Comparison of ENCODE assay signal across 1 cellular context in the genomic region with DNA sequence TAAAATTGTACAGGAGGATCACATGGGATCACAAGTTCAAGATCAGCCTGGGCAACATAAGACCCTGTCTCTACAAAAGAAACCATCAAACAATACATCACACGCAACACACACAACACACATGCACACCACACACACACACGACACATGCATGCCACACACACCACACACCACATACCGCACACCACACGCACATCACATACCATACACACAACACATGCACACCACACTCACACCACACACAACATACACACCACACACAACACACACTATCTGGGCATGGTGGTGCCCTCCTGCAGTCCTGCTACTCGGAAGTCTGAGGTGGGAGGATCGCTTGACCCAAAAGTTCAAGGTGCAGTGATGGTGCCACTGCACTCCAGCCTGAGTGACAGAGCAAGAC.
TF ChIP-seq lines count a peak whose summit lies in the region.

No MANE protein-coding gene starts in this region.

TF ChIP-seq in H1, 55 proteins besides CTCF, POLR2A, EP300 and RAD21:
- TF ChIP-seq SIN3A (conservative IDR thresholded peaks at IDR 0.05 in 1 of 2, IDR thresholded peaks at IDR 0.05 in 1 of 2; ENCODE audit: low read depth in 1 of 2, low read length in 2 of 2) = no peak
- TF ChIP-seq POU5F1 (IDR thresholded peaks at IDR 0.05; ENCODE audit: low read depth, low read length) = no peak
- no peak for TF ChIP-seq SIRT6 (IDR thresholded peaks at IDR 0.05; ENCODE audit: low read length)
- TF ChIP-seq CREB1 (IDR thresholded peaks at IDR 0.05) = no peak
- TF ChIP-seq TBP (IDR thresholded peaks at IDR 0.05; ENCODE audit: low read depth, low read length) = no peak
- TF ChIP-seq CHD7 (IDR thresholded peaks at IDR 0.05; ENCODE audit: insufficient replicate concordance, low read length) = no peak
- no peak for TF ChIP-seq RFX5 (IDR thresholded peaks at IDR 0.05; ENCODE audit: borderline replicate concordance, low read depth, low read length)
- TF ChIP-seq PHF8 (conservative IDR thresholded peaks at IDR 0.05; ENCODE audit: low read depth, low read length) = no peak
- no peak for TF ChIP-seq POLR2AphosphoS5 (IDR thresholded peaks at IDR 0.05; ENCODE audit: low read depth, low read length)
- no peak for TF ChIP-seq CEBPB (IDR thresholded peaks at IDR 0.05; ENCODE audit: low read depth, low read length)
- TF ChIP-seq TAF1 (IDR thresholded peaks at IDR 0.05; ENCODE audit: low read depth, low read length) = no peak
- no peak for TF ChIP-seq SP1 (IDR thresholded peaks at IDR 0.05; ENCODE audit: low read depth, low read length)
- no peak for TF ChIP-seq ASH2L (IDR thresholded peaks at IDR 0.05; ENCODE audit: low read length)
- TF ChIP-seq HDAC2 (IDR thresholded peaks at IDR 0.05; ENCODE audit: borderline replicate concordance in 1 of 2, low read depth in 2 of 2, low read length in 2 of 2) = no peak
- no peak for TF ChIP-seq EZH2 (IDR thresholded peaks at IDR 0.05; ENCODE audit: low read depth, low read length, severe bottlenecking)
- no peak for TF ChIP-seq GABPA (IDR thresholded peaks at IDR 0.05; ENCODE audit: borderline replicate concordance, insufficient read depth, low read length)
- no peak for TF ChIP-seq FOSL1 (IDR thresholded peaks at IDR 0.05; ENCODE audit: insufficient read depth, low read depth, low read length)
- no peak for TF ChIP-seq BCL11A (IDR thresholded peaks at IDR 0.05; ENCODE audit: low read depth in 2 of 2, low read length in 2 of 2)
- TF ChIP-seq SUZ12 (IDR thresholded peaks at IDR 0.05; ENCODE audit: low read length) = no peak
